24 cellular contexts compared by ENCODE assay signal in genomic region chr11:76279038-76279437, GRCh38.
DNase-seq lines count a peak whose midpoint lies in the region; FAIRE-seq and TF ChIP-seq lines count a peak whose summit lies in the region.
"Had no signal": no experiment of that assay in that cellular context is flagged by ENCODE, and none has a peak within 500 bp of the region (broad histone marks: within the 10 kb centered on the region; RNA-seq: fewer than 3 reads in every experiment).

No MANE protein-coding gene starts in this region.

- no CpG with 5 or more reads among the region's 6 CpGs for WGBS in neuronal stem cell (ENCODE audit: extremely low coverage in 2 of 2, insufficient read length in 2 of 2, insufficient replicate concordance in 1 of 2), 2 donors
- WGBS in suprapubic skin, result 99% methylated on average over 5 of the region's 6 CpGs

- H2BK12ac ChIP-seq in neuronal stem cell (ENCODE audit: low read length), result no peak overlapping the region

- H3K4me2 ChIP-seq in neuronal stem cell (ENCODE audit: insufficient read depth, low read length, poor library complexity, severe bottlenecking), result no peak overlapping the region

- no peak overlapping the region for H3K23ac ChIP-seq in neuronal stem cell (ENCODE audit: low read depth, low read length, poor library complexity)

- no peak overlapping the region for H3K27ac ChIP-seq in neuronal stem cell (replicated peaks; ENCODE audit: low read length)
- H3K27ac ChIP-seq in effector memory CD4-positive, alpha-beta T cell (ENCODE audit: insufficient read depth, low read length, poor library complexity, severe bottlenecking), result no peak overlapping the region
- no peak overlapping the region for H3K27ac ChIP-seq in suprapubic skin
- H3K27ac ChIP-seq: BLaER1 had no signal

- peak overlapping the region; percentile 38 for H3K18ac ChIP-seq in neuronal stem cell (ENCODE audit: low read length)

- peaks cover 0 to 8% of the 10 kb centered on the region in 2 donors for H3K9me3 ChIP-seq in neuronal stem cell (replicated peaks in 1 of 2; ENCODE audit: control insufficient read depth in 2 of 2, insufficient read depth in 1 of 2, low read depth in 1 of 2, low read length in 2 of 2)
- H3K9me3 ChIP-seq in effector memory CD4-positive, alpha-beta T cell (ENCODE audit: control insufficient read depth, low read length), result no peaks in the 10 kb centered on the region
- no peaks in the 10 kb centered on the region for H3K9me3 ChIP-seq in suprapubic skin
- H3K9me3 ChIP-seq: BE2C had no signal

- H3K9ac ChIP-seq in neuronal stem cell (ENCODE audit: low read depth, low read length, poor library complexity), result no peak overlapping the region
- H3K9ac ChIP-seq: BLaER1 had no signal

- no peak overlapping the region for H3K14ac ChIP-seq in neuronal stem cell (ENCODE audit: low read length)

- H4K91ac ChIP-seq in neuronal stem cell (ENCODE audit: low read depth, low read length, poor library complexity), result no peak overlapping the region

- TF ChIP-seq EP300 in suprapubic skin (IDR thresholded peaks at IDR 0.05), result no peak

- H2AFZ ChIP-seq in neuronal stem cell (ENCODE audit: low read length), result no peak overlapping the region

- TF ChIP-seq POLR2A in suprapubic skin (IDR thresholded peaks at IDR 0.05), result no peak

- no peak overlapping the region for H3K4ac ChIP-seq in neuronal stem cell (ENCODE audit: low read length)

- H4K8ac ChIP-seq in neuronal stem cell (ENCODE audit: low read depth, low read length), result no peak overlapping the region

- H3K27me3 ChIP-seq in neuronal stem cell (ENCODE audit: control insufficient read depth in 3 of 3, insufficient read depth in 3 of 3, low read depth in 1 of 3, low read length in 3 of 3) (peaks cover 0 to 26% (median 0%) of the 10 kb centered on the region in 3 experiments), suprapubic skin (no peaks in the 10 kb centered on the region)
- H3K27me3 ChIP-seq in effector memory CD4-positive, alpha-beta T cell (replicated peaks; ENCODE audit: control insufficient read depth, insufficient read depth, low read length, poor library complexity, severe bottlenecking), result no peaks in the 10 kb centered on the region
- H3K27me3 ChIP-seq: BE2C, BLaER1 had no signal

- H3K36me3 ChIP-seq in neuronal stem cell (replicated peaks in 1 of 2; ENCODE audit: control insufficient read depth in 2 of 2, insufficient read depth in 2 of 2, low read length in 2 of 2) (no peaks in the 10 kb centered on the region), suprapubic skin (no peaks in the 10 kb centered on the region)
- no peaks in the 10 kb centered on the region for H3K36me3 ChIP-seq in effector memory CD4-positive, alpha-beta T cell (ENCODE audit: control insufficient read depth, insufficient read depth, low read length)
- H3K36me3 ChIP-seq: BE2C, BLaER1 had no signal

- H3K4me1 ChIP-seq in neuronal stem cell (ENCODE audit: control insufficient read depth in 2 of 2, insufficient read depth in 1 of 2, low read depth in 1 of 2, low read length in 2 of 2) (peaks cover 3 to 17% of the 10 kb centered on the region in 2 donors), suprapubic skin (no peaks in the 10 kb centered on the region)
- H3K4me1 ChIP-seq in effector memory CD4-positive, alpha-beta T cell (ENCODE audit: control insufficient read depth, insufficient read depth, low read length, poor library complexity, severe bottlenecking), result no peaks in the 10 kb centered on the region

- TF ChIP-seq CTCF in epithelial cell of esophagus (IDR thresholded peaks at IDR 0.05; ENCODE audit: insufficient read depth, low read depth, low read length, missing control alignments), result no peak
- no peak for TF ChIP-seq CTCF in suprapubic skin (IDR thresholded peaks at IDR 0.05)

- H2AK5ac ChIP-seq in neuronal stem cell (ENCODE audit: low read depth, low read length), result no peak overlapping the region

- H3K4me3 ChIP-seq in epithelial cell of esophagus (ENCODE audit: low read length) (no peak overlapping the region), neuronal stem cell (ENCODE audit: low read length in 2 of 2) (no peak overlapping the region), suprapubic skin (no peak overlapping the region)
- H3K4me3 ChIP-seq in effector memory CD4-positive, alpha-beta T cell (ENCODE audit: insufficient read depth, low read depth, low read length, poor library complexity, severe bottlenecking), result no peak overlapping the region
- H3K4me3 ChIP-seq: BLaER1, GM12878 had no signal

- no peaks in the 10 kb centered on the region for H3K79me1 ChIP-seq in neuronal stem cell (ENCODE audit: low read depth, low read length)

- DNase-seq in HTR-8/SVneo (ENCODE audit: insufficient read length, low spot score) (no peak), epithelial cell of esophagus (ENCODE audit: low read depth) (peak; percentile 46), neuronal stem cell (ENCODE audit: low spot score) (no peak), kidney tubule cell (ENCODE audit: low spot score) (no peak), NCI-H2029 treated with DMSO at 0.1 percent for 48 hours (lab: John Stamatoyannopoulos, UW) (no peak), suprapubic skin (ENCODE audit: low spot score in 2 of 2) (no peak)
- DNase-seq in effector memory CD4-positive, alpha-beta T cell, result no peak
- DNase-seq: 8988T; ACHN; BE2C; C1 segment of cervical spinal cord; CD4-positive, alpha-beta memory T cell; CD4-positive, CD25-positive, alpha-beta regulatory T cell; DMS 273 treated with DMSO at 0.1 percent for 48 hours; DMS153; DMS79; DND-41; EL; GDM1 had no signal

- H2BK120ac ChIP-seq in neuronal stem cell (ENCODE audit: low read depth, low read length), result no peak overlapping the region

- no peak overlapping the region for H2BK5ac ChIP-seq in neuronal stem cell (ENCODE audit: low read length)

- no peak overlapping the region for H2BK15ac ChIP-seq in neuronal stem cell (ENCODE audit: low read length)

- FAIRE-seq in HTR-8/SVneo (lab: Jason Lieb, UNC), result peak; percentile 59
- FAIRE-seq: A204.1, GM12878, GM12892, GM18507 had no signal
